In genomic region chr1:12609469-12610003, GRCh38 we compare ENCODE assay signal across 1 cellular context.
TF ChIP-seq lines count a peak whose summit lies in the region.

No MANE protein-coding gene starts in this region.

TF ChIP-seq in K562, 482 proteins besides CTCF, POLR2A, EP300 and RAD21 (continues in another document):
- no peak for TF ChIP-seq ZNF766 (CRISPR knock-in tag; conservative IDR thresholded peaks at IDR 0.05)
- 0 out of 2 replicates have a peak, but pooled peaks have one; percentile 22 for TF ChIP-seq RBFOX2 (IDR thresholded peaks at IDR 0.05; ENCODE audit: low read depth, low read length)
- TF ChIP-seq EHMT2 (IDR thresholded peaks at IDR 0.05): no peak
- TF ChIP-seq NKRF (IDR thresholded peaks at IDR 0.05; ENCODE audit: borderline replicate concordance): no peak
- no peak for TF ChIP-seq GABPA (tag; conservative IDR thresholded peaks at IDR 0.05; ENCODE audit: low read depth)
- TF ChIP-seq DMBX1 (CRISPR knock-in tag; IDR thresholded peaks at IDR 0.05; ENCODE audit: borderline replicate concordance): no peak
- no peak for TF ChIP-seq ZNF184 (CRISPR knock-in tag; IDR thresholded peaks at IDR 0.05)
- no peak for TF ChIP-seq BRD4 (IDR thresholded peaks at IDR 0.05)
- no peak for TF ChIP-seq CTCFL (IDR thresholded peaks at IDR 0.05; ENCODE audit: borderline replicate concordance, insufficient read depth, low read depth, low read length, poor library complexity, severe bottlenecking)
- TF ChIP-seq CEBPB (tag; IDR thresholded peaks at IDR 0.05): no peak
- no peak for TF ChIP-seq TGIF2 (CRISPR knock-in tag; IDR thresholded peaks at IDR 0.05)
- peak; percentile 18 for TF ChIP-seq POLR2B (IDR thresholded peaks at IDR 0.05; ENCODE audit: low read depth, partially characterized antibody)
- peak; percentile 32; the same call in 1 of the 2 replicates for TF ChIP-seq MYNN (IDR thresholded peaks at IDR 0.05)
- no peak for TF ChIP-seq MYNN (CRISPR knock-in tag; IDR thresholded peaks at IDR 0.05)
- no peak for TF ChIP-seq ETV6 (IDR thresholded peaks at IDR 0.05; ENCODE audit: borderline replicate concordance in 1 of 2, low read depth in 2 of 2, low read length in 1 of 2)
- TF ChIP-seq ETV6 (CRISPR knock-in tag; IDR thresholded peaks at IDR 0.05; ENCODE audit: borderline replicate concordance): no peak
- TF ChIP-seq, protein P1, sequence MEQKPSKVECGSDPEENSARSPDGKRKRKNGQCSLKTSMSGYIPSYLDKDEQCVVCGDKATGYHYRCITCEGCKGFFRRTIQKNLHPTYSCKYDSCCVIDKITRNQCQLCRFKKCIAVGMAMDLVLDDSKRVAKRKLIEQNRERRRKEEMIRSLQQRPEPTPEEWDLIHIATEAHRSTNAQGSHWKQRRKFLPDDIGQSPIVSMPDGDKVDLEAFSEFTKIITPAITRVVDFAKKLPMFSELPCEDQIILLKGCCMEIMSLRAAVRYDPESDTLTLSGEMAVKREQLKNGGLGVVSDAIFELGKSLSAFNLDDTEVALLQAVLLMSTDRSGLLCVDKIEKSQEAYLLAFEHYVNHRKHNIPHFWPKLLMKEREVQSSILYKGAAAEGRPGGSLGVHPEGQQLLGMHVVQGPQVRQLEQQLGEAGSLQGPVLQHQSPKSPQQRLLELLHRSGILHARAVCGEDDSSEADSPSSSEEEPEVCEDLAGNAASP (IDR thresholded peaks at IDR 0.05): no peak
- TF ChIP-seq, protein P2, sequence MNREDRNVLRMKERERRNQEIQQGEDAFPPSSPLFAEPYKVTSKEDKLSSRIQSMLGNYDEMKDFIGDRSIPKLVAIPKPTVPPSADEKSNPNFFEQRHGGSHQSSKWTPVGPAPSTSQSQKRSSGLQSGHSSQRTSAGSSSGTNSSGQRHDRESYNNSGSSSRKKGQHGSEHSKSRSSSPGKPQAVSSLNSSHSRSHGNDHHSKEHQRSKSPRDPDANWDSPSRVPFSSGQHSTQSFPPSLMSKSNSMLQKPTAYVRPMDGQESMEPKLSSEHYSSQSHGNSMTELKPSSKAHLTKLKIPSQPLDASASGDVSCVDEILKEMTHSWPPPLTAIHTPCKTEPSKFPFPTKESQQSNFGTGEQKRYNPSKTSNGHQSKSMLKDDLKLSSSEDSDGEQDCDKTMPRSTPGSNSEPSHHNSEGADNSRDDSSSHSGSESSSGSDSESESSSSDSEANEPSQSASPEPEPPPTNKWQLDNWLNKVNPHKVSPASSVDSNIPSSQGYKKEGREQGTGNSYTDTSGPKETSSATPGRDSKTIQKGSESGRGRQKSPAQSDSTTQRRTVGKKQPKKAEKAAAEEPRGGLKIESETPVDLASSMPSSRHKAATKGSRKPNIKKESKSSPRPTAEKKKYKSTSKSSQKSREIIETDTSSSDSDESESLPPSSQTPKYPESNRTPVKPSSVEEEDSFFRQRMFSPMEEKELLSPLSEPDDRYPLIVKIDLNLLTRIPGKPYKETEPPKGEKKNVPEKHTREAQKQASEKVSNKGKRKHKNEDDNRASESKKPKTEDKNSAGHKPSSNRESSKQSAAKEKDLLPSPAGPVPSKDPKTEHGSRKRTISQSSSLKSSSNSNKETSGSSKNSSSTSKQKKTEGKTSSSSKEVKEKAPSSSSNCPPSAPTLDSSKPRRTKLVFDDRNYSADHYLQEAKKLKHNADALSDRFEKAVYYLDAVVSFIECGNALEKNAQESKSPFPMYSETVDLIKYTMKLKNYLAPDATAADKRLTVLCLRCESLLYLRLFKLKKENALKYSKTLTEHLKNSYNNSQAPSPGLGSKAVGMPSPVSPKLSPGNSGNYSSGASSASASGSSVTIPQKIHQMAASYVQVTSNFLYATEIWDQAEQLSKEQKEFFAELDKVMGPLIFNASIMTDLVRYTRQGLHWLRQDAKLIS (CRISPR knock-in tag; IDR thresholded peaks at IDR 0.05): no peak
- no peak for TF ChIP-seq ZNF212 (CRISPR knock-in tag; IDR thresholded peaks at IDR 0.05)
- TF ChIP-seq, protein P3, sequence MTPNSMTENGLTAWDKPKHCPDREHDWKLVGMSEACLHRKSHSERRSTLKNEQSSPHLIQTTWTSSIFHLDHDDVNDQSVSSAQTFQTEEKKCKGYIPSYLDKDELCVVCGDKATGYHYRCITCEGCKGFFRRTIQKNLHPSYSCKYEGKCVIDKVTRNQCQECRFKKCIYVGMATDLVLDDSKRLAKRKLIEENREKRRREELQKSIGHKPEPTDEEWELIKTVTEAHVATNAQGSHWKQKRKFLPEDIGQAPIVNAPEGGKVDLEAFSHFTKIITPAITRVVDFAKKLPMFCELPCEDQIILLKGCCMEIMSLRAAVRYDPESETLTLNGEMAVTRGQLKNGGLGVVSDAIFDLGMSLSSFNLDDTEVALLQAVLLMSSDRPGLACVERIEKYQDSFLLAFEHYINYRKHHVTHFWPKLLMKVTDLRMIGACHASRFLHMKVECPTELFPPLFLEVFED (CRISPR knock-in tag; conservative IDR thresholded peaks at IDR 0.05): 0 out of 2 replicates have a peak, but pooled peaks have one; percentile 47
- TF ChIP-seq, protein P4, sequence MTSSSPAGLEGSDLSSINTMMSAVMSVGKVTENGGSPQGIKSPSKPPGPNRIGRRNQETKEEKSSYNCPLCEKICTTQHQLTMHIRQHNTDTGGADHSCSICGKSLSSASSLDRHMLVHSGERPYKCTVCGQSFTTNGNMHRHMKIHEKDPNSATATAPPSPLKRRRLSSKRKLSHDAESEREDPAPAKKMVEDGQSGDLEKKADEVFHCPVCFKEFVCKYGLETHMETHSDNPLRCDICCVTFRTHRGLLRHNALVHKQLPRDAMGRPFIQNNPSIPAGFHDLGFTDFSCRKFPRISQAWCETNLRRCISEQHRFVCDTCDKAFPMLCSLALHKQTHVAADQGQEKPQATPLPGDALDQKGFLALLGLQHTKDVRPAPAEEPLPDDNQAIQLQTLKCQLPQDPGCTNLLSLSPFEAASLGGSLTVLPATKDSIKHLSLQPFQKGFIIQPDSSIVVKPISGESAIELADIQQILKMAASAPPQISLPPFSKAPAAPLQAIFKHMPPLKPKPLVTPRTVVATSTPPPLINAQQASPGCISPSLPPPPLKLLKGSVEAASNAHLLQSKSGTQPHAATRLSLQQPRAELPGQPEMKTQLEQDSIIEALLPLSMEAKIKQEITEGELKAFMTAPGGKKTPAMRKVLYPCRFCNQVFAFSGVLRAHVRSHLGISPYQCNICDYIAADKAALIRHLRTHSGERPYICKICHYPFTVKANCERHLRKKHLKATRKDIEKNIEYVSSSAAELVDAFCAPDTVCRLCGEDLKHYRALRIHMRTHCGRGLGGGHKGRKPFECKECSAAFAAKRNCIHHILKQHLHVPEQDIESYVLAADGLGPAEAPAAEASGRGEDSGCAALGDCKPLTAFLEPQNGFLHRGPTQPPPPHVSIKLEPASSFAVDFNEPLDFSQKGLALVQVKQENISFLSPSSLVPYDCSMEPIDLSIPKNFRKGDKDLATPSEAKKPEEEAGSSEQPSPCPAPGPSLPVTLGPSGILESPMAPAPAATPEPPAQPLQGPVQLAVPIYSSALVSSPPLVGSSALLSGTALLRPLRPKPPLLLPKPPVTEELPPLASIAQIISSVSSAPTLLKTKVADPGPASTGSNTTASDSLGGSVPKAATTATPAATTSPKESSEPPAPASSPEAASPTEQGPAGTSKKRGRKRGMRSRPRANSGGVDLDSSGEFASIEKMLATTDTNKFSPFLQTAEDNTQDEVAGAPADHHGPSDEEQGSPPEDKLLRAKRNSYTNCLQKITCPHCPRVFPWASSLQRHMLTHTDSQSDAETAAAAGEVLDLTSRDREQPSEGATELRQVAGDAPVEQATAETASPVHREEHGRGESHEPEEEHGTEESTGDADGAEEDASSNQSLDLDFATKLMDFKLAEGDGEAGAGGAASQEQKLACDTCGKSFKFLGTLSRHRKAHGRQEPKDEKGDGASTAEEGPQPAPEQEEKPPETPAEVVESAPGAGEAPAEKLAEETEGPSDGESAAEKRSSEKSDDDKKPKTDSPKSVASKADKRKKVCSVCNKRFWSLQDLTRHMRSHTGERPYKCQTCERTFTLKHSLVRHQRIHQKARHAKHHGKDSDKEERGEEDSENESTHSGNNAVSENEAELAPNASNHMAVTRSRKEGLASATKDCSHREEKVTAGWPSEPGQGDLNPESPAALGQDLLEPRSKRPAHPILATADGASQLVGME (CRISPR knock-in tag; IDR thresholded peaks at IDR 0.05): no peak
- TF ChIP-seq HOMEZ (CRISPR knock-in tag; IDR thresholded peaks at IDR 0.05): no peak
- TF ChIP-seq CHD2 (IDR thresholded peaks at IDR 0.05; ENCODE audit: low read depth, low read length): 0 out of 2 replicates have a peak, but pooled peaks have one; percentile 35
- no peak for TF ChIP-seq PYGO2 (tag; IDR thresholded peaks at IDR 0.05)
- TF ChIP-seq SUPT5H (IDR thresholded peaks at IDR 0.05): peak; percentile 77
- peak; percentile 28; the same call in 1 of the 2 replicates for TF ChIP-seq PML (IDR thresholded peaks at IDR 0.05; ENCODE audit: low read length)
- no peak for TF ChIP-seq SAP30 (IDR thresholded peaks at IDR 0.05; ENCODE audit: borderline replicate concordance, insufficient read depth, low read depth, low read length, poor library complexity, severe bottlenecking)
- no peak for TF ChIP-seq ILK (tag; IDR thresholded peaks at IDR 0.05; ENCODE audit: borderline replicate concordance, low read depth)
- TF ChIP-seq, protein P5, sequence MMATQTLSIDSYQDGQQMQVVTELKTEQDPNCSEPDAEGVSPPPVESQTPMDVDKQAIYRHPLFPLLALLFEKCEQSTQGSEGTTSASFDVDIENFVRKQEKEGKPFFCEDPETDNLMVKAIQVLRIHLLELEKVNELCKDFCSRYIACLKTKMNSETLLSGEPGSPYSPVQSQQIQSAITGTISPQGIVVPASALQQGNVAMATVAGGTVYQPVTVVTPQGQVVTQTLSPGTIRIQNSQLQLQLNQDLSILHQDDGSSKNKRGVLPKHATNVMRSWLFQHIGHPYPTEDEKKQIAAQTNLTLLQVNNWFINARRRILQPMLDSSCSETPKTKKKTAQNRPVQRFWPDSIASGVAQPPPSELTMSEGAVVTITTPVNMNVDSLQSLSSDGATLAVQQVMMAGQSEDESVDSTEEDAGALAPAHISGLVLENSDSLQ (IDR thresholded peaks at IDR 0.05): no peak
- no peak for TF ChIP-seq GATAD2B (IDR thresholded peaks at IDR 0.05; ENCODE audit: borderline replicate concordance)
- TF ChIP-seq JUN (IDR thresholded peaks at IDR 0.05; ENCODE audit: borderline replicate concordance, low read depth, low read length): no peak
- TF ChIP-seq JUN (CRISPR knock-in tag; IDR thresholded peaks at IDR 0.05; ENCODE audit: borderline replicate concordance): no peak
- TF ChIP-seq ZNF232 (CRISPR knock-in tag; IDR thresholded peaks at IDR 0.05): no peak
- no peak for TF ChIP-seq MAFG (tag; conservative IDR thresholded peaks at IDR 0.05)
- no peak for TF ChIP-seq ELF1 (tag; IDR thresholded peaks at IDR 0.05)
- TF ChIP-seq POLR2G (IDR thresholded peaks at IDR 0.05; ENCODE audit: low read depth, low read length): peak; percentile 54; the same call in 1 of the 2 replicates
- no peak for TF ChIP-seq NFE2 (IDR thresholded peaks at IDR 0.05; ENCODE audit: low read depth)
- no peak for TF ChIP-seq TFE3 (CRISPR knock-in tag; IDR thresholded peaks at IDR 0.05)
